ENCODE assay signal across 8 cellular contexts in the genomic region with DNA sequence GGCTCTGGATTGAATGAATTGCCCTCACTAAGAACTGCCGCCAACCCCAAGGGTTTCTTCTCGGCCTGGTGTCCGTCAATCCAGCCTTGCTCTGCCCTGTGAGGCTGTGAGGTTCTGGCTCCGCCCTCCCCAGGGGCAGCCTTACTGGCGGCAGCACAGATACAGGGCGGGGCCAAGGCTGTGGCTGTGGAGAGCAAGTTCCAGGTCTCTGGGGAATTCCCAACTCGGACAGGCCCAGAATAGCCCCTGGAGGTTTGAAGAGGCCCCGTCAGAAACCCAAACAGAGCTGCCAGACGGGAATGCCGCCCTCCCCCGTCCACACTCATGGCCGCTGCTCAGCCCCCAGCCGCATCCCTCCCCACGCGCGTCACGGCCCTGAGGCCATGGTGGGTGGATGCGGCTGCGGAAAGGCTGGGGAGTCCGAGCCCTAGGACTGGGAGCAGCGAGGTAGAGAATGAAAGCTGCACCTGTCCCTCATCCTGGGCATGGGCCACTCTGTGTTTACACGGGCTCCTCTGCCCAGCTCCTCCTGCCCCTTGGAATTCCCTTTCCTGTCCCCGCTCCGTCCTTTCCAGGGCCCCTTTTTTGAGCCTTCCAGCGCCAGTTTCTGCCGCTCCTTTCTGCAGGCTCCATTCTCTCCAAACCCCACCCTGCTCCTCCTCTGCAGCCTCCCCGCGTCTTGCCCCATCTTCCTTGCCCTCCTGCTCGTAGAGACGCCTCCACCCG. TPM values are rescaled to one million over a fixed set of nuclear protein-coding genes. Genes with fewer than 3 reads are reported as not detected.
A peak's percentile ranks its signal among the peaks of the same experiment; 100 is the strongest.
DNase-seq lines count a peak whose midpoint lies in the region; ATAC-seq, FAIRE-seq and TF ChIP-seq lines count a peak whose summit lies in the region.

No MANE protein-coding gene starts in this region.

- H3K36me3 ChIP-seq in CD8-positive, alpha-beta memory T cell (ENCODE audit: insufficient read depth, low read length): peaks cover 5% of the 10 kb centered on the region
- H3K36me3 ChIP-seq in GM12878 (ENCODE audit: control insufficient read depth in 2 of 2, insufficient read depth in 2 of 2, low read length in 1 of 2): peaks cover 7 to 13% of the 10 kb centered on the region in 2 experiments; a peak in 2 of 4 replicates

- CTCF ChIA-PET in CD8-positive, alpha-beta memory T cell (lab: Charles Lee): interaction anchor here (0.9 to 2.7 kb wide), 3 partner anchors 37 to 110 kb away, joined by 3 to 11 read pairs (median 3); no protein-coding TSS in a partner anchor
- CTCF ChIA-PET in GM12878 (lab: Yijun Ruan, JAX): interaction anchor here (0.6 to 1.3 kb wide), 2 partner anchors 37 to 221 kb away, joined by 3 to 6 read pairs; no protein-coding TSS in a partner anchor

- TF ChIP-seq POLR2A in GM12878 (IDR thresholded peaks at IDR 0.05; ENCODE audit: low read depth, low read length): peak; percentile 85

- H2AFZ ChIP-seq in GM12878 (ENCODE audit: control insufficient read depth, low read depth, low read length): no peak overlapping the region

- BruUV-seq in GM12878 (replicated peaks; lab: Mats Ljungman, UMichigan): no TSS peak

- H3K4me1 ChIP-seq in CD8-positive, alpha-beta memory T cell (ENCODE audit: insufficient read depth, low read length): peaks cover 49% of the 10 kb centered on the region
- H3K4me1 ChIP-seq in GM12878 (ENCODE audit: control insufficient read depth, insufficient read depth, low read length): peaks cover 30% of the 10 kb centered on the region

- peak overlapping the region; percentile 51 for H3K27ac ChIP-seq in CD8-positive, alpha-beta memory T cell (ENCODE audit: low read depth, low read length)
- no peak overlapping the region for H3K27ac ChIP-seq in GM12878 (ENCODE audit: control insufficient read depth, insufficient read depth)

- POLR2A ChIA-PET in CD8-positive, alpha-beta memory T cell (lab: Charles Lee): interaction anchor here (0.6 to 2.0 kb wide), 2 partner anchors 10 to 65 kb away, joined by 4 to 10 read pairs; partner anchors contain the start of gene MVP
- POLR2A ChIA-PET in GM12878 (lab: Charles Lee): interaction anchor here (0.5 to 1.5 kb wide), 4 partner anchors 9 to 68 kb away, joined by 3 to 7 read pairs (median 3); partner anchors contain the start of gene MVP

- no peaks in the 10 kb centered on the region for H4K20me1 ChIP-seq in GM12878 (ENCODE audit: control insufficient read depth, insufficient read depth)

- peak overlapping the region; percentile 87 to 96 (median 93) for H3K4me3 Mint-ChIP-seq in CD8-positive, alpha-beta memory T cell

- no peaks in the 10 kb centered on the region for H3K9me3 ChIP-seq in CD8-positive, alpha-beta memory T cell (ENCODE audit: low read length)
- no peaks in the 10 kb centered on the region for H3K9me3 ChIP-seq in GM12878 (replicated peaks; ENCODE audit: control insufficient read depth, insufficient read depth, low read length)

- peak overlapping the region; percentile 89 to 99 (median 97) for H3K27ac Mint-ChIP-seq in CD8-positive, alpha-beta memory T cell

- TF ChIP-seq CTCF in GM12878 (IDR thresholded peaks at IDR 0.05 in 2 of 3, conservative IDR thresholded peaks at IDR 0.05 in 1 of 3; ENCODE audit: control insufficient read depth in 2 of 3, extremely low read depth in 1 of 3, insufficient read depth in 1 of 3, low read depth in 3 of 3, low read length in 3 of 3): no peak

- peaks cover 0 to 2% (median 0%) of the 10 kb centered on the region in 5 donors for H3K9me3 Mint-ChIP-seq in CD8-positive, alpha-beta memory T cell

- peak; percentile 58 to 83 (median 65) for DNase-seq in CD8-positive, alpha-beta memory T cell
- peak; percentile 90 for DNase-seq in NCI-H1105 (lab: John Stamatoyannopoulos, UW)
- peak; percentile 43 for DNase-seq in T follicular helper cell (ENCODE audit: low read depth)
- DNase-seq in GM12878 (ENCODE audit: low read depth, low spot score): peak; percentile 72
- DNase-seq in hepatic stellate cell (ENCODE audit: low spot score): peak; percentile 98
- DNase-seq in posterior vena cava (ENCODE audit: low spot score): peak; percentile 98

- SMC1A ChIA-PET in GM12878 (lab: Charles Lee; ENCODE audit: uncharacterized antibody, unreplicated experiment): interaction anchor here (1.4 to 2.1 kb wide), 3 partner anchors 11 to 79 kb away, joined by 4 to 5 read pairs (median 4); no protein-coding TSS in a partner anchor

- peaks cover 3 to 31% (median 4%) of the 10 kb centered on the region in 3 donors for H3K36me3 Mint-ChIP-seq in CD8-positive, alpha-beta memory T cell

- H3K4me1 Mint-ChIP-seq in CD8-positive, alpha-beta memory T cell: peaks cover 50 to 73% (median 54%) of the 10 kb centered on the region in 3 donors

- no peak for TF ChIP-seq RAD21 in GM12878 (IDR thresholded peaks at IDR 0.05; ENCODE audit: insufficient read depth, low read depth, low read length)

- 2% methylated on average over 31 of the region's 31 CpGs for WGBS in GM12878 (ENCODE audit: insufficient coverage, insufficient replicate concordance, low lambda C conversion rate, missing lambda C conversion rate)

- H3K27me3 Mint-ChIP-seq in CD8-positive, alpha-beta memory T cell: peaks cover 0 to 7% of the 10 kb centered on the region in 2 donors

- in situ Hi-C loops in GM12878 (cut with MboI): no loop called here

- FAIRE-seq in GM12878 (lab: Jason Lieb, UNC): peak; percentile 93

- H3K27me3 ChIP-seq in CD8-positive, alpha-beta memory T cell (ENCODE audit: insufficient read depth, low read length, poor library complexity, severe bottlenecking): no peaks in the 10 kb centered on the region
- H3K27me3 ChIP-seq in GM12878 (replicated peaks in 1 of 2; ENCODE audit: control insufficient read depth in 2 of 2, insufficient read depth in 2 of 2, low read length in 1 of 2): no peaks in the 10 kb centered on the region

- peak overlapping the region; percentile 32; the same call in 1 of the 2 replicates for H3K9ac ChIP-seq in GM12878 (ENCODE audit: control insufficient read depth, insufficient read depth, low read length)

- H3K4me2 ChIP-seq in GM12878 (ENCODE audit: control insufficient read depth, insufficient read depth): peak overlapping the region; percentile 99

- H3K79me2 ChIP-seq in GM12878 (ENCODE audit: control insufficient read depth, insufficient read depth, low read length): peaks cover 27% of the 10 kb centered on the region

- H3K4me3 ChIP-seq in CD8-positive, alpha-beta memory T cell (ENCODE audit: low read length): peak overlapping the region; percentile 57
- peak overlapping the region; percentile 85 for H3K4me3 ChIP-seq in GM12878

- intact Hi-C loops in GM12878 (cut with micrococcal nuclease; ENCODE audit: unreplicated experiment) (no loop called here), posterior vena cava (cut with DNase I) (no loop called here)

- ATAC-seq in GM21786 (IDR thresholded peaks at IDR 0.05; ENCODE audit: unreplicated experiment) (peak; percentile 46), GM12878 (peak; percentile 78), HG02973 (IDR thresholded peaks at IDR 0.05; ENCODE audit: unreplicated experiment) (no peak)

- no peak for TF ChIP-seq EP300 in GM12878 (IDR thresholded peaks at IDR 0.05; ENCODE audit: borderline replicate concordance in 1 of 2, control insufficient read depth in 1 of 2, low read depth in 2 of 2, low read length in 2 of 2)

- RAD21 ChIA-PET in GM12878 (lab: Charles Lee; ENCODE audit: unreplicated experiment): interaction anchor here (1.1 kb wide), 1 partner anchor 9 kb away, joined by 3 read pairs; the partner anchor contains the start of gene MVP

RNA-seq across cellular contexts. Expression of gene PRRT2, which starts 0.7 kb away (rescaled TPM):
- 1 to 10 TPM; 1.2 to 1.3 TPM for total RNA-seq in CD8-positive, alpha-beta memory T cell
- 0.18 TPM for polyA plus RNA-seq in CD8-positive, alpha-beta memory T cell
- total RNA-seq in GM12878 (2013; cell fraction: nucleolus; rRNA removed): 3.0 and 3.8 TPM in 2 replicates
- total RNA-seq in GM12878 (2014; rRNA removed) (not detected in 2 replicates), GM12878 (2014; rRNA removed; fragmentation: Illumina TruSeq; extraction: Trizol) (0.09 TPM in 1 of 2 replicates, not detected in the other), GM12878 (2021) (0.35 and 0.49 TPM in 2 replicates), posterior vena cava (1 to 10 TPM; 5.0 to 5.4 TPM)
- 0.13 TPM for polyA plus RNA-seq in GM12878 (2011; ENCODE audit: low read depth)
- polyA plus RNA-seq in GM12878 (2011; rRNA removed) (0.10 and 0.12 TPM in 2 replicates), GM12878 (2014; fragmentation: Illumina TruSeq; extraction: Trizol) (0.16 TPM in 1 of 2 replicates, not detected in the other), GM12878 (2014; fragmentation: Nextera tagmentation; extraction: Ambion mirVana) (not detected), GM12878 (2014; rRNA removed) (0.12 and 0.22 TPM in 2 replicates), GM12878 (2016; fragmentation: Nextera tagmentation; extraction: Ambion mirVana) (under 1 TPM; 0.08 to 0.11 TPM)
- polyA plus RNA-seq in GM12878 (2011; cell fraction: cytosol; rRNA removed): 0.12 and 0.13 TPM in 2 replicates
- 3.2 and 3.5 TPM in 2 replicates for polyA plus RNA-seq in GM12878 (2011; cell fraction: nucleus; rRNA removed)
- 0.63 and 0.68 TPM in 2 replicates for polyA plus RNA-seq in GM12878 (2012)
- polyA minus RNA-seq in GM12878 (2011; rRNA and poly(A)+ RNA removed): 0.07 and 0.46 TPM in 2 replicates
- polyA minus RNA-seq in GM12878 (2011; cell fraction: cytosol; rRNA and poly(A)+ RNA removed): not detected in 2 replicates
- polyA minus RNA-seq in GM12878 (2011; cell fraction: nucleus; rRNA and poly(A)+ RNA removed): 0.48 and 1.1 TPM in 2 replicates

RNA-seq across cellular contexts. Expression of gene PAGR1, which starts 4.6 kb away (rescaled TPM):
- total RNA-seq in CD8-positive, alpha-beta memory T cell: 10 to 100 TPM; 41.9 to 44.3 TPM
- polyA plus RNA-seq in CD8-positive, alpha-beta memory T cell: 53.1 TPM
- total RNA-seq in GM12878 (2013; cell fraction: nucleolus; rRNA removed): 18.3 and 23.4 TPM in 2 replicates
- 31.5 and 33.4 TPM in 2 replicates for total RNA-seq in GM12878 (2014; rRNA removed)
- total RNA-seq in GM12878 (2014; rRNA removed; fragmentation: Illumina TruSeq; extraction: Trizol): 15.0 and 19.6 TPM in 2 replicates
- total RNA-seq in GM12878 (2021): 26.5 and 27.2 TPM in 2 replicates
- 8.9 TPM for polyA plus RNA-seq in GM12878 (2011; ENCODE audit: low read depth)
- polyA plus RNA-seq in GM12878 (2011; rRNA removed): 14.9 and 16.0 TPM in 2 replicates
- 20.7 and 21.3 TPM in 2 replicates for polyA plus RNA-seq in GM12878 (2011; cell fraction: cytosol; rRNA removed)
- polyA plus RNA-seq in GM12878 (2011; cell fraction: nucleus; rRNA removed): 10.5 and 13.7 TPM in 2 replicates
- 19.7 and 20.0 TPM in 2 replicates for polyA plus RNA-seq in GM12878 (2012)
- polyA plus RNA-seq in GM12878 (2014; fragmentation: Illumina TruSeq; extraction: Trizol): 4.4 and 11.5 TPM in 2 replicates
- polyA plus RNA-seq in GM12878 (2014; fragmentation: Nextera tagmentation; extraction: Ambion mirVana): 1 to 10 TPM; 1.1 to 5.5 TPM
- 29.6 and 34.5 TPM in 2 replicates for polyA plus RNA-seq in GM12878 (2014; rRNA removed)
- 10 to 100 TPM; 44.6 to 57.7 TPM for polyA plus RNA-seq in GM12878 (2016; fragmentation: Nextera tagmentation; extraction: Ambion mirVana)
- polyA minus RNA-seq in GM12878 (2011; rRNA and poly(A)+ RNA removed): 2.5 and 5.9 TPM in 2 replicates
- 5.0 and 8.2 TPM in 2 replicates for polyA minus RNA-seq in GM12878 (2011; cell fraction: cytosol; rRNA and poly(A)+ RNA removed)
- polyA minus RNA-seq in GM12878 (2011; cell fraction: nucleus; rRNA and poly(A)+ RNA removed): 6.3 and 9.0 TPM in 2 replicates
- total RNA-seq in posterior vena cava: 10 to 100 TPM; 10.5 to 12.7 TPM

RNA-seq across cellular contexts. Expression of gene MAZ, which starts 5.0 kb away (rescaled TPM):
- 100 to 1,000 TPM; 455 to 478 TPM for total RNA-seq in CD8-positive, alpha-beta memory T cell
- 85.7 TPM for polyA plus RNA-seq in CD8-positive, alpha-beta memory T cell
- 33.0 and 41.7 TPM in 2 replicates for total RNA-seq in GM12878 (2013; cell fraction: nucleolus; rRNA removed)
- total RNA-seq in GM12878 (2014; rRNA removed) (184 and 202 TPM in 2 replicates), GM12878 (2014; rRNA removed; fragmentation: Illumina TruSeq; extraction: Trizol) (142 and 158 TPM in 2 replicates), GM12878 (2021) (305 and 309 TPM in 2 replicates), posterior vena cava (100 to 1,000 TPM; 124 to 148 TPM)
- polyA plus RNA-seq in GM12878 (2011; ENCODE audit: low read depth): 63.0 TPM
- polyA plus RNA-seq in GM12878 (2011; rRNA removed) (57.5 and 100 TPM in 2 replicates), GM12878 (2014; fragmentation: Illumina TruSeq; extraction: Trizol) (105 and 184 TPM in 2 replicates), GM12878 (2014; fragmentation: Nextera tagmentation; extraction: Ambion mirVana) (10 to 100 TPM; 23.9 to 31.4 TPM), GM12878 (2014; rRNA removed) (132 and 171 TPM in 2 replicates), GM12878 (2016; fragmentation: Nextera tagmentation; extraction: Ambion mirVana) (10 to 100 TPM; 45.1 to 48.9 TPM)
- polyA plus RNA-seq in GM12878 (2011; cell fraction: cytosol; rRNA removed): 148 and 190 TPM in 2 replicates
- 285 and 333 TPM in 2 replicates for polyA plus RNA-seq in GM12878 (2011; cell fraction: nucleus; rRNA removed)
- 205 and 242 TPM in 2 replicates for polyA plus RNA-seq in GM12878 (2012)
- 250 and 328 TPM in 2 replicates for polyA minus RNA-seq in GM12878 (2011; rRNA and poly(A)+ RNA removed)
- polyA minus RNA-seq in GM12878 (2011; cell fraction: cytosol; rRNA and poly(A)+ RNA removed): 158 and 164 TPM in 2 replicates
- polyA minus RNA-seq in GM12878 (2011; cell fraction: nucleus; rRNA and poly(A)+ RNA removed): 42.4 and 67.7 TPM in 2 replicates

RNA-seq across cellular contexts. Expression of gene MVP, which starts 8.9 kb away (rescaled TPM):
- 10 to 100 TPM; 54.5 to 55.4 TPM for total RNA-seq in CD8-positive, alpha-beta memory T cell
- 155 TPM for polyA plus RNA-seq in CD8-positive, alpha-beta memory T cell
- 84.4 and 84.6 TPM in 2 replicates for total RNA-seq in GM12878 (2013; cell fraction: nucleolus; rRNA removed)
- 60.2 and 67.9 TPM in 2 replicates for total RNA-seq in GM12878 (2014; rRNA removed)
- total RNA-seq in GM12878 (2014; rRNA removed; fragmentation: Illumina TruSeq; extraction: Trizol): 28.1 and 28.9 TPM in 2 replicates
- 62.5 and 62.7 TPM in 2 replicates for total RNA-seq in GM12878 (2021)
- 32.9 TPM for polyA plus RNA-seq in GM12878 (2011; ENCODE audit: low read depth)
- 26.8 and 74.2 TPM in 2 replicates for polyA plus RNA-seq in GM12878 (2011; rRNA removed)
- 59.9 and 79.0 TPM in 2 replicates for polyA plus RNA-seq in GM12878 (2011; cell fraction: cytosol; rRNA removed)
- 152 and 155 TPM in 2 replicates for polyA plus RNA-seq in GM12878 (2011; cell fraction: nucleus; rRNA removed)
- 54.3 and 57.3 TPM in 2 replicates for polyA plus RNA-seq in GM12878 (2012)
- polyA plus RNA-seq in GM12878 (2014; fragmentation: Illumina TruSeq; extraction: Trizol): 18.5 and 37.3 TPM in 2 replicates
- 1 to 10 TPM in 1 of 2 experiments, under 1 TPM in 1; 0.98 to 1.2 TPM for polyA plus RNA-seq in GM12878 (2014; fragmentation: Nextera tagmentation; extraction: Ambion mirVana)
- polyA plus RNA-seq in GM12878 (2014; rRNA removed): 46.7 and 56.9 TPM in 2 replicates
- polyA plus RNA-seq in GM12878 (2016; fragmentation: Nextera tagmentation; extraction: Ambion mirVana): 10 to 100 TPM; 63.5 to 64.6 TPM
- polyA minus RNA-seq in GM12878 (2011; rRNA and poly(A)+ RNA removed): 183 and 191 TPM in 2 replicates
- 59.3 and 71.4 TPM in 2 replicates for polyA minus RNA-seq in GM12878 (2011; cell fraction: cytosol; rRNA and poly(A)+ RNA removed)
- 47.4 and 71.8 TPM in 2 replicates for polyA minus RNA-seq in GM12878 (2011; cell fraction: nucleus; rRNA and poly(A)+ RNA removed)
- total RNA-seq in posterior vena cava: 100 to 1,000 TPM; 146 to 154 TPM

RNA-seq across cellular contexts. Expression of gene KIF22, which starts 20.8 kb away (rescaled TPM):
- 100 to 1,000 TPM; 118 to 131 TPM for total RNA-seq in CD8-positive, alpha-beta memory T cell
- polyA plus RNA-seq in CD8-positive, alpha-beta memory T cell: 61.2 TPM
- 88.5 and 96.1 TPM in 2 replicates for total RNA-seq in GM12878 (2013; cell fraction: nucleolus; rRNA removed)
- total RNA-seq in GM12878 (2014; rRNA removed) (137 and 143 TPM in 2 replicates), GM12878 (2014; rRNA removed; fragmentation: Illumina TruSeq; extraction: Trizol) (92.6 and 94.3 TPM in 2 replicates), GM12878 (2021) (127 TPM in 2 replicates), posterior vena cava (10 to 100 TPM in 1 of 2 donors, 1 to 10 TPM in 1; 5.9 to 10.4 TPM)
- 35.8 TPM for polyA plus RNA-seq in GM12878 (2011; ENCODE audit: low read depth)
- polyA plus RNA-seq in GM12878 (2011; rRNA removed) (122 and 158 TPM in 2 replicates), GM12878 (2014; fragmentation: Illumina TruSeq; extraction: Trizol) (115 and 116 TPM in 2 replicates), GM12878 (2014; fragmentation: Nextera tagmentation; extraction: Ambion mirVana) (10 to 100 TPM in 1 of 2 experiments, 1 to 10 TPM in 1; 7.6 to 16.9 TPM), GM12878 (2014; rRNA removed) (142 and 143 TPM in 2 replicates), GM12878 (2016; fragmentation: Nextera tagmentation; extraction: Ambion mirVana) (100 to 1,000 TPM; 156 TPM)
- 173 and 186 TPM in 2 replicates for polyA plus RNA-seq in GM12878 (2011; cell fraction: cytosol; rRNA removed)
- polyA plus RNA-seq in GM12878 (2011; cell fraction: nucleus; rRNA removed): 349 and 382 TPM in 2 replicates
- polyA plus RNA-seq in GM12878 (2012): 59.1 and 59.2 TPM in 2 replicates
- 174 and 238 TPM in 2 replicates for polyA minus RNA-seq in GM12878 (2011; rRNA and poly(A)+ RNA removed)
- 71.2 and 87.7 TPM in 2 replicates for polyA minus RNA-seq in GM12878 (2011; cell fraction: cytosol; rRNA and poly(A)+ RNA removed)
- 141 and 193 TPM in 2 replicates for polyA minus RNA-seq in GM12878 (2011; cell fraction: nucleus; rRNA and poly(A)+ RNA removed)

Comparison
In these comparisons a context has a peak if more than half of its experiments do, and no peak if none do; other contexts are left out.
1. DNase-seq: peak in every context shown above with its lines; median percentile 98 in hepatic stellate cell; 98 in posterior vena cava; 90 in NCI-H1105; 72 in GM12878; 65 in CD8-positive, alpha-beta memory T cell; 43 in T follicular helper cell.